9 cellular contexts compared by ENCODE assay signal in the genomic region with DNA sequence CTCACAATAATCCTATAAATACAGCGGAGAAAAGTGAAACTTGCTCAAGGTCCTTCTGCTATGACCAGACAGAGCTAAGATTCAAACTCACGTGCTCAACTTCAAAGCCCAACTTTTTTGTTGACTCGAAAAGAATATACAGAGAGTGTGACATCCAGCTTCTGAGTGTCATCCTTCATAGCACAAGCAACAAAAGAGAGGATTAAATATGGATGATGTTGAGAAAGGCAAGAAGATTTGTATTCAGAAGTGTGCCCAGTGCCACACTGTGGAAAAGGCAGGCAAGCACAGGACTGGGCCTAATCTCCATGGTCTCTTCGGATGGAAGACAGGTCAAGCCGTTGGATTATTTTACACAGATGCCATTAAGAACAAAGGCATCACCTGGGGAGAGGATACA. TPM values are rescaled to one million over a fixed set of nuclear protein-coding genes. Genes with fewer than 3 reads are reported as not detected.
DNase-seq lines count a peak whose midpoint lies in the region; ATAC-seq, FAIRE-seq and TF ChIP-seq lines count a peak whose summit lies in the region.
"Had no signal": no experiment of that assay in that cellular context is flagged by ENCODE, and none has a peak within 500 bp of the region (broad histone marks: within the 10 kb centered on the region; RNA-seq: fewer than 3 reads in every experiment).

No MANE protein-coding gene starts in this region.

- no peaks in the 10 kb centered on the region for H3K9me1 ChIP-seq in keratinocyte (ENCODE audit: control insufficient read depth, extremely low read depth, insufficient read depth, low read length)

- H3K36me3 Mint-ChIP-seq in activated CD4-positive, alpha-beta T cell treated with anti-CD3 and anti-CD28 coated beads, Interleukin-2, amount 10 ng/mL, durations not matched to agents 24 days and 14 days (ENCODE audit: low read depth), result peaks cover 5% of the 10 kb centered on the region
- H3K36me3 Mint-ChIP-seq: CD14-positive monocyte had no signal

- POLR2A ChIA-PET in A673 (lab: Charles Lee; ENCODE audit: low non-redundant PET), result no interaction called here

- H3K36me3 ChIP-seq in A673 (ENCODE audit: insufficient read depth, low read length, poor library complexity, severe bottlenecking), result no peaks in the 10 kb centered on the region
- H3K36me3 ChIP-seq in keratinocyte (ENCODE audit: control insufficient read depth in 2 of 2, extremely low read depth in 1 of 2, insufficient read depth in 2 of 2, low read length in 2 of 2), result peaks cover 0 to 2% of the 10 kb centered on the region in 2 experiments

- no peak overlapping the region for H3K4me3 Mint-ChIP-seq in activated CD4-positive, alpha-beta T cell treated with anti-CD3 and anti-CD28 coated beads, Interleukin-2, amount 10 ng/mL, durations not matched to agents 24 days and 14 days
- H3K4me3 Mint-ChIP-seq: CD14-positive monocyte had no signal

- CTCF ChIA-PET in A673 (lab: Charles Lee), result no interaction called here

- TF ChIP-seq CTCF in A673 (conservative IDR thresholded peaks at IDR 0.05; ENCODE audit: low read depth, low read length) (peak; percentile 57), GM20000 (IDR thresholded peaks at IDR 0.05; ENCODE audit: extremely low read depth, missing control alignments) (peak; percentile 5), keratinocyte (optimal IDR thresholded peaks at IDR 0.05 in 1 of 3, IDR thresholded peaks at IDR 0.05 in 1 of 3, conservative IDR thresholded peaks at IDR 0.05 in 1 of 3; ENCODE audit: extremely low read depth in 1 of 3, insufficient read depth in 2 of 3, low read length in 3 of 3) (peak; percentile 10 to 28 (median 13))

- BruUV-seq in A673 (replicated peaks; lab: Mats Ljungman, UMichigan), result no TSS peak

- H3K9me3 ChIP-seq in A673 (ENCODE audit: low read depth, low read length, poor library complexity, severe bottlenecking), result no peaks in the 10 kb centered on the region
- no peaks in the 10 kb centered on the region for H3K9me3 ChIP-seq in keratinocyte (ENCODE audit: control insufficient read depth, low read depth, low read length)

- H3K27ac ChIP-seq in A673 (ENCODE audit: low read depth, low read length, poor library complexity, severe bottlenecking), result no peak overlapping the region
- H3K27ac ChIP-seq in keratinocyte (ENCODE audit: control insufficient read depth, insufficient read depth, low read length), result no peak overlapping the region

- peaks cover 25% of the 10 kb centered on the region for H3K79me2 ChIP-seq in keratinocyte (ENCODE audit: control insufficient read depth, insufficient read depth, low read length)

- no peaks in the 10 kb centered on the region for H4K20me1 ChIP-seq in keratinocyte (ENCODE audit: control insufficient read depth, extremely low read depth, insufficient read depth, low read length)

- H3K9me3 Mint-ChIP-seq in activated CD4-positive, alpha-beta T cell treated with anti-CD3 and anti-CD28 coated beads, Interleukin-2, amount 10 ng/mL, durations not matched to agents 24 days and 14 days, result no peaks in the 10 kb centered on the region

- no peaks in the 10 kb centered on the region for H3K27me3 ChIP-seq in A673 (replicated peaks; ENCODE audit: insufficient read depth, low read depth, low read length, poor library complexity)
- no peaks in the 10 kb centered on the region for H3K27me3 ChIP-seq in keratinocyte (ENCODE audit: control insufficient read depth, extremely low read depth, insufficient read depth, low read length)

- H3K4me3 ChIP-seq in A673 (ENCODE audit: low read depth, low read length, poor library complexity, severe bottlenecking) (no peak overlapping the region), keratinocyte (ENCODE audit: control insufficient read depth in 2 of 3, extremely low read depth in 1 of 3, insufficient read depth in 2 of 3, low read depth in 1 of 3, low read length in 3 of 3) (no peak overlapping the region)

- H2AFZ ChIP-seq in keratinocyte (ENCODE audit: control insufficient read depth, low read length), result no peak overlapping the region

- DNase-seq in A673 (ENCODE audit: low spot score), result peak; percentile 53
- no peak for DNase-seq in GM20000 (ENCODE audit: low spot score)
- DNase-seq in RCC 7860 (ENCODE audit: low spot score), result peak; percentile 61
- DNase-seq in keratinocyte (ENCODE audit: low read depth, low spot score), result no peak
- no peak for DNase-seq in activated CD4-positive, alpha-beta T cell treated with anti-CD3 and anti-CD28 coated beads, Interleukin-2, amount 10 ng/mL, durations not matched to agents 24 days and 14 days

- no peak overlapping the region for H3K9ac ChIP-seq in keratinocyte (ENCODE audit: control insufficient read depth, extremely low read depth, insufficient read depth, low read length)

- H3K27ac Mint-ChIP-seq in activated CD4-positive, alpha-beta T cell treated with anti-CD3 and anti-CD28 coated beads, Interleukin-2, amount 10 ng/mL, durations not matched to agents 24 days and 14 days, result no peak overlapping the region
- H3K27ac Mint-ChIP-seq: CD14-positive monocyte had no signal

- dilution Hi-C loops in keratinocyte (cut with MboI; ENCODE audit: extremely low pct_ligation_motif_present, low sequenced_read_pairs), result loop anchor here (25.0 kb wide), 1 partner anchor 164 kb away; no protein-coding TSS in a partner anchor

- ATAC-seq in HG02798 (IDR thresholded peaks at IDR 0.05; ENCODE audit: poor library complexity, unreplicated experiment) (no peak), HG02588 (IDR thresholded peaks at IDR 0.05; ENCODE audit: unreplicated experiment) (no peak), HG03439 (IDR thresholded peaks at IDR 0.05; ENCODE audit: unreplicated experiment) (no peak)

- peaks cover 28% of the 10 kb centered on the region for H3K4me1 Mint-ChIP-seq in activated CD4-positive, alpha-beta T cell treated with anti-CD3 and anti-CD28 coated beads, Interleukin-2, amount 10 ng/mL, durations not matched to agents 24 days and 14 days

- FAIRE-seq in RCC 7860 (lab: Jason Lieb, UNC) (no peak), keratinocyte (lab: Jason Lieb, UNC) (no peak)

- intact Hi-C loops in A673 (cut with micrococcal nuclease; ENCODE audit: unreplicated experiment), result no loop called here
- intact Hi-C loops in activated CD4-positive, alpha-beta T cell treated with anti-CD3 and anti-CD28 coated beads, Interleukin-2, amount 10 ng/mL, durations not matched to agents 24 days and 14 days (cut with micrococcal nuclease), result loop anchor here (5.0 kb wide), 1 partner anchor 121 kb away; no protein-coding TSS in a partner anchor

- H3K4me1 ChIP-seq in A673 (ENCODE audit: insufficient read depth, low read length, poor library complexity, severe bottlenecking), result peaks cover 13% of the 10 kb centered on the region
- peaks cover 7% of the 10 kb centered on the region for H3K4me1 ChIP-seq in keratinocyte (ENCODE audit: control insufficient read depth, extremely low read depth, insufficient read depth, low read length)

- no peaks in the 10 kb centered on the region for H3K27me3 Mint-ChIP-seq in activated CD4-positive, alpha-beta T cell treated with anti-CD3 and anti-CD28 coated beads, Interleukin-2, amount 10 ng/mL, durations not matched to agents 24 days and 14 days

- H3K4me2 ChIP-seq in keratinocyte (ENCODE audit: control insufficient read depth, extremely low read depth, insufficient read depth, low read depth, low read length), result no peak overlapping the region

RNA-seq across cellular contexts. Expression of a gene that starts 2.1 kb away (rescaled TPM):
- total RNA-seq in A673 (2021), result 28.0 and 33.0 TPM in 2 replicates
- polyA plus RNA-seq in keratinocyte, result 47.3 to 93.5 TPM (median 64.9 TPM) in 3 replicates
- 43.6 TPM for polyA plus RNA-seq in keratinocyte (2011; ENCODE audit: low read depth)
- 52.9 and 88.3 TPM in 2 replicates for polyA plus RNA-seq in keratinocyte (2011; cell fraction: cytosol; rRNA removed)
- polyA plus RNA-seq in keratinocyte (2011; cell fraction: nucleus; rRNA removed), result 70.6 and 102 TPM in 2 replicates
- polyA plus RNA-seq in keratinocyte (2012; ENCODE audit: low replicate concordance), result 51.4 and 76.3 TPM in 2 replicates
- 1.9 to 31.0 TPM (median 11.5 TPM) in 3 replicates for polyA minus RNA-seq in keratinocyte
- polyA minus RNA-seq in keratinocyte (2011; cell fraction: cytosol; rRNA and poly(A)+ RNA removed), result 24.0 TPM
- polyA minus RNA-seq in keratinocyte (2011; cell fraction: nucleus; rRNA and poly(A)+ RNA removed), result 32.8 and 56.0 TPM in 2 replicates
- 77.5 and 80.2 TPM in 2 replicates for total RNA-seq in activated CD4-positive, alpha-beta T cell treated with anti-CD3 and anti-CD28 coated beads, Interleukin-2, amount 10 ng/mL, durations not matched to agents 24 days and 14 days

Comparison
In these comparisons a context has a peak if more than half of its experiments do, and no peak if none do; other contexts are left out.
1. DNase-seq: peak in A673 (single experiment) and RCC 7860 (single experiment); none in GM20000 (single experiment), keratinocyte (single experiment) and activated CD4-positive, alpha-beta T cell treated with anti-CD3 and anti-CD28 coated beads, Interleukin-2, amount 10 ng/mL, durations not matched to agents 24 days and 14 days (single experiment).
2. CTCF ChIP-seq: peak in every context shown above with its lines; median percentile 57 in A673; 13 in keratinocyte; 5 in GM20000.